Comparison of ENCODE assay signal across 5 cellular contexts in genomic region chr16:35258381-35258780, GRCh38.
"Had no signal": no experiment of that assay in that cellular context is flagged by ENCODE, and none has a peak within 500 bp of the region (broad histone marks: within the 10 kb centered on the region; RNA-seq: fewer than 3 reads in every experiment).

No MANE protein-coding gene starts in this region.

- H3K4me3 Mint-ChIP-seq: GM23338, H9 had no signal

- ATAC-seq: GM23338, K562 had no signal

- DNase-seq: H9, HCEC 1CT, IMR-90 had no signal

- H3K27ac Mint-ChIP-seq: GM23338, H9 had no signal

- H3K4me3 ChIP-seq: GM23338, K562 had no signal

- H3K4me1 Mint-ChIP-seq: GM23338, H9 had no signal
